In the genomic region with DNA sequence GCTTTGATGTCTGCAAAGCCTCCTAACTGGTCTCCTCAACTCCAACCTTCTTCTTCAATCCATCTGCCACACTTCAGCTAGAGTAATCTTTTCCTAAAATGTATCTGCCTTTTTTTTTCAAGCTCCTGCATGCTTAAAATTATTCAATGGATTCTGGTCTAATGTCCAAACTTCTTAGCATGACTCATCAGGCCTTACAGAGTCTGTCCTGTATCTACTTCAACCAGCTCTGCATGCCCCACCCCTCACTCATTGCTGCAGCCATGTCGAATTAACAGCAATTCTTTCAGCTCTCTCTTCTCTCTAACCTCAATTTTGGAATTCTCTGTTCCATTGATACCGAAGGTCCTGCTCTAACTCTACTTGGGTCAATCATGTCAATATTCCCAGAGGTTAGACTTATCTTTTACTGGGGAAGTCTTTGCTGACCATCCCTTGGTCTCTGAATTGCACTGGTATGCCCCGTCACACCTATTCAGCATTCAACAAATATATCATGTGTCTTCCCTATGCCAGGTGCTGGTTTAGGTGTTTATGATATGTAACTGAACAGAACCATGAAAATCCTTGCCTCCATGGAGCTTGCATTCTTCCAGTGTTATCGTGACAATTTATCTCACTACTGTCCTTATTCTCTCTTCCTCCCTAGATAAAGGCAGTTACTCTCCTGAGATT, we compare ENCODE assay signal across 23 cellular contexts.
DNase-seq lines count a peak whose midpoint lies in the region; ATAC-seq, FAIRE-seq and TF ChIP-seq lines count a peak whose summit lies in the region.
"Had no signal": no experiment of that assay in that cellular context is flagged by ENCODE, and none has a peak within 500 bp of the region (broad histone marks: within the 10 kb centered on the region; RNA-seq: fewer than 3 reads in every experiment).

No MANE protein-coding gene starts in this region.

- DNase-seq in EH (ENCODE audit: low read depth): peak; percentile 61
- DNase-seq in NCI-H226: peak; percentile 1
- DNase-seq in brain microvascular endothelial cell: peak; percentile 14
- peak; percentile 20 for DNase-seq in hepatic stellate cell (ENCODE audit: low spot score)
- DNase-seq in HTR-8/SVneo (ENCODE audit: insufficient read length, low spot score): no peak
- no peak for DNase-seq in Kasumi-1 (lab: John Stamatoyannopoulos, UW)
- DNase-seq in NCI-H2029 (lab: John Stamatoyannopoulos, UW): no peak
- DNase-seq: activated CD4-positive, CD25-positive, alpha-beta regulatory T cell; activated CD8-positive, alpha-beta memory T cell treated with anti-CD3 and anti-CD28 coated beads for 24 hours; activated naive CD8-positive, alpha-beta T cell treated with anti-CD3 and anti-CD28 coated beads for 36 hours; AML-193; Caco-2; natural killer cell; NCI-H2081; posterior cingulate gyrus; SHP77 treated with DMSO at 0.1 percent for 48 hours; stimulated activated CD4-positive, alpha-beta T cell treated with anti-CD3 and anti-CD28 coated beads, Interleukin-4, amount 100 ng/mL, for 24 hours; T-helper 17 cell; uterus had no signal

- no peaks in the 10 kb centered on the region for H3K27me3 ChIP-seq in brain microvascular endothelial cell (replicated peaks)
- H3K27me3 ChIP-seq: uterus had no signal

- FAIRE-seq in HTR-8/SVneo (lab: Jason Lieb, UNC): no peak
- FAIRE-seq: GM12878 had no signal

- ATAC-seq in GM21447 (IDR thresholded peaks at IDR 0.05; ENCODE audit: unreplicated experiment): no peak
- ATAC-seq: esophagus mucosa, GM12878, natural killer cell, T-helper 17 cell had no signal

- no peak overlapping the region for H3K27ac ChIP-seq in brain microvascular endothelial cell
- H3K27ac ChIP-seq: skin epidermis, uterus had no signal

- TF ChIP-seq CTCF in brain microvascular endothelial cell (IDR thresholded peaks at IDR 0.05; ENCODE audit: low read depth, low read length, missing control alignments): no peak

- in situ Hi-C loops in brain microvascular endothelial cell (cut with HindIII; ENCODE audit: low pct_ligation_motif_present, low sequenced_read_pairs): no loop called here

- no peak overlapping the region for H3K4me3 ChIP-seq in brain microvascular endothelial cell (ENCODE audit: low read depth, low read length)
- H3K4me3 ChIP-seq: GM12878, skin epidermis, uterus had no signal

- H3K36me3 ChIP-seq in brain microvascular endothelial cell (replicated peaks): no peaks in the 10 kb centered on the region
- H3K36me3 ChIP-seq: uterus had no signal

Comparison
In these comparisons a context has a peak if more than half of its experiments do, and no peak if none do; other contexts are left out.
1. DNase-seq: peak in EH (single experiment), NCI-H226 (single experiment), brain microvascular endothelial cell (single experiment) and hepatic stellate cell (single experiment); none in HTR-8/SVneo (single experiment), Kasumi-1 (0 of 2) and NCI-H2029 (single experiment).